In the genomic region with DNA sequence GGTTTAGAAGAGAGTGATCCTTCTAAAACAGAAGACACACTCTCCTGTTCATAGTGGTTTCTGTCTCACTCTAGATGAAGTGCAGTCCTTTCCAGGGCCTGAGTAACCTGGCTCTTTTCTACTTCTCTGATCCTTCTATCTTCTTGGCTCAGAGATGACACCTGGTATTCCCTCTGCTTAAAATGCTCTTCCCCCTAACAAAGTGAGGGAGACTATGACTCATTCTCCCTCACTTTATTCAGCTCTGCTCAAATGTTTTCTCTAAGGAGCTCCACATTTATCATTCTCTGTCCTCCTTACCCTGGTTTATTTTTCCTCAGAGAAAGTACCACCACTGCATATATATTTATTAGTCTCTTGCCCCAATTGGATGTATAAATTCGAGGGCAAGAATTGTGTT, we compare ENCODE assay signal across 18 cellular contexts. TPM values are rescaled to one million over a fixed set of nuclear protein-coding genes. Genes with fewer than 3 reads are reported as not detected.
DNase-seq lines count a peak whose midpoint lies in the region; ATAC-seq and TF ChIP-seq lines count a peak whose summit lies in the region.
"Had no signal": no experiment of that assay in that cellular context is flagged by ENCODE, and none has a peak within 500 bp of the region (broad histone marks: within the 10 kb centered on the region; RNA-seq: fewer than 3 reads in every experiment).

No MANE protein-coding gene starts in this region.

- no peak overlapping the region for H3K4me3 Mint-ChIP-seq in stimulated activated naive CD8-positive, alpha-beta T cell treated with anti-CD3 and anti-CD28 coated beads, Interleukin-15, amount 100 ng/mL, for 72 hours
- H3K4me3 Mint-ChIP-seq in activated naive CD4-positive, alpha-beta T cell treated with anti-CD3 and anti-CD28 coated beads for 36 hours = no peak overlapping the region
- H3K4me3 Mint-ChIP-seq: activated naive CD8-positive, alpha-beta T cell had no signal

- TF ChIP-seq CTCF in fibroblast of the aortic adventitia (IDR thresholded peaks at IDR 0.05; ENCODE audit: insufficient read depth, low read length) = no peak

- peak overlapping the region in 1 of 2 donors; percentile 66 for H3K27ac Mint-ChIP-seq in stimulated activated naive CD8-positive, alpha-beta T cell treated with anti-CD3 and anti-CD28 coated beads, Interleukin-15, amount 100 ng/mL, for 72 hours
- no peak overlapping the region for H3K27ac Mint-ChIP-seq in activated naive CD4-positive, alpha-beta T cell treated with anti-CD3 and anti-CD28 coated beads for 36 hours
- H3K27ac Mint-ChIP-seq: activated naive CD8-positive, alpha-beta T cell had no signal

- H3K27me3 Mint-ChIP-seq in stimulated activated naive CD8-positive, alpha-beta T cell treated with anti-CD3 and anti-CD28 coated beads, Interleukin-15, amount 100 ng/mL, for 72 hours = no peaks in the 10 kb centered on the region
- H3K27me3 Mint-ChIP-seq in activated naive CD4-positive, alpha-beta T cell treated with anti-CD3 and anti-CD28 coated beads for 36 hours (ENCODE audit: low read depth) = no peaks in the 10 kb centered on the region
- H3K27me3 Mint-ChIP-seq: activated naive CD8-positive, alpha-beta T cell had no signal

- H3K4me3 ChIP-seq in fibroblast of the aortic adventitia (ENCODE audit: low read depth, low read length) = no peak overlapping the region
- H3K4me3 ChIP-seq: colonic mucosa, esophagus squamous epithelium, sigmoid colon, stomach, transverse colon had no signal

- intact Hi-C loops in activated naive CD4-positive, alpha-beta T cell treated with anti-CD3 and anti-CD28 coated beads for 36 hours (cut with micrococcal nuclease) = no loop called here

- CTCF ChIA-PET in activated naive CD4-positive, alpha-beta T cell treated with anti-CD3 and anti-CD28 coated beads for 36 hours (lab: Charles Lee) = no interaction called here

- peak; percentile 36 for ATAC-seq in stimulated activated naive CD8-positive, alpha-beta T cell treated with anti-CD3 and anti-CD28 coated beads, Interleukin-15, Interleukin-2, amounts not matched to agents 100 U/mL and 50 U/mL, for 24 hours
- ATAC-seq in stimulated activated naive CD8-positive, alpha-beta T cell treated with anti-CD3 and anti-CD28 coated beads, Interleukin-15, amount 100 ng/mL, for 72 hours = no peak
- ATAC-seq in SK-N-SH treated with all-trans-retinoic acid at 6 μM for 48 hours = peak; percentile 75
- ATAC-seq in HG02678 (IDR thresholded peaks at IDR 0.05; ENCODE audit: unreplicated experiment) = no peak

- H3K36me3 Mint-ChIP-seq in activated naive CD4-positive, alpha-beta T cell treated with anti-CD3 and anti-CD28 coated beads for 36 hours (ENCODE audit: low read depth) = peaks cover 45% of the 10 kb centered on the region

- H3K4me1 Mint-ChIP-seq in stimulated activated naive CD8-positive, alpha-beta T cell treated with anti-CD3 and anti-CD28 coated beads, Interleukin-15, amount 100 ng/mL, for 72 hours = peaks cover 7% of the 10 kb centered on the region
- peaks cover 6% of the 10 kb centered on the region for H3K4me1 Mint-ChIP-seq in activated naive CD4-positive, alpha-beta T cell treated with anti-CD3 and anti-CD28 coated beads for 36 hours (ENCODE audit: low read depth)

- no peak for DNase-seq in stimulated activated naive CD8-positive, alpha-beta T cell treated with anti-CD3 and anti-CD28 coated beads, Interleukin-15, Interleukin-2, amounts not matched to agents 100 U/mL and 50 U/mL, for 24 hours
- no peak for DNase-seq in stimulated activated naive CD8-positive, alpha-beta T cell treated with anti-CD3 and anti-CD28 coated beads, Interleukin-15, amount 100 ng/mL, for 72 hours
- DNase-seq in fibroblast of the aortic adventitia (ENCODE audit: low read depth) (peak; percentile 16), superior temporal gyrus (ENCODE audit: extremely low spot score) (peak; percentile 36), NCI-H2107 treated with DMSO at 0.1 percent for 48 hours (lab: John Stamatoyannopoulos, UW; ENCODE audit: unreplicated experiment) (no peak)
- no peak for DNase-seq in activated naive CD4-positive, alpha-beta T cell treated with anti-CD3 and anti-CD28 coated beads for 36 hours
- DNase-seq: colonic mucosa, DMS 273 treated with DMSO at 0.1 percent for 48 hours, esophagus squamous epithelium, NCI-H2171 treated with DMSO at 0.1 percent for 48 hours, NCI-H526, SHP77 treated with DMSO at 0.1 percent for 48 hours, sigmoid colon, stomach, transverse colon had no signal

- H3K9me3 Mint-ChIP-seq in stimulated activated naive CD8-positive, alpha-beta T cell treated with anti-CD3 and anti-CD28 coated beads, Interleukin-15, amount 100 ng/mL, for 72 hours = no peaks in the 10 kb centered on the region
- H3K9me3 Mint-ChIP-seq in activated naive CD4-positive, alpha-beta T cell treated with anti-CD3 and anti-CD28 coated beads for 36 hours = no peaks in the 10 kb centered on the region

TF ChIP-seq in SK-N-SH treated with all-trans-retinoic acid at 6 μM for 48 hours, 23 proteins besides CTCF, POLR2A, EP300 and RAD21:
- TF ChIP-seq ISL1 (CRISPR knock-in tag; IDR thresholded peaks at IDR 0.05) = 0 out of 2 replicates have a peak, but pooled peaks have one; percentile 16
- TF ChIP-seq, protein P1, sequence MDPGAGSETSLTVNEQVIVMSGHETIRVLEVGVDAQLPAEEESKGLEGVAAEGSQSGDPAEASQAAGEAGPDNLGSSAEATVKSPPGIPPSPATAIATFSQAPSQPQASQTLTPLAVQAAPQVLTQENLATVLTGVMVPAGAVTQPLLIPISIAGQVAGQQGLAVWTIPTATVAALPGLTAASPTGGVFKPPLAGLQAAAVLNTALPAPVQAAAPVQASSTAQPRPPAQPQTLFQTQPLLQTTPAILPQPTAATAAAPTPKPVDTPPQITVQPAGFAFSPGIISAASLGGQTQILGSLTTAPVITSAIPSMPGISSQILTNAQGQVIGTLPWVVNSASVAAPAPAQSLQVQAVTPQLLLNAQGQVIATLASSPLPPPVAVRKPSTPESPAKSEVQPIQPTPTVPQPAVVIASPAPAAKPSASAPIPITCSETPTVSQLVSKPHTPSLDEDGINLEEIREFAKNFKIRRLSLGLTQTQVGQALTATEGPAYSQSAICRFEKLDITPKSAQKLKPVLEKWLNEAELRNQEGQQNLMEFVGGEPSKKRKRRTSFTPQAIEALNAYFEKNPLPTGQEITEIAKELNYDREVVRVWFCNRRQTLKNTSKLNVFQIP (CRISPR knock-in tag; IDR thresholded peaks at IDR 0.05; ENCODE audit: borderline replicate concordance, low read depth) = no peak
TF ChIP-seq in SK-N-SH treated with all-trans-retinoic acid at 6 μM for 48 hours: peak in this region for 1.

RNA-seq across cellular contexts. Expression of a gene that starts 24.6 kb away (rescaled TPM):
- 44.2 and 116 TPM in 2 replicates for total RNA-seq in fibroblast of the aortic adventitia (ENCODE audit: low replicate concordance)
- total RNA-seq in activated naive CD4-positive, alpha-beta T cell treated with anti-CD3 and anti-CD28 coated beads for 36 hours = 10 to 100 TPM; 22.7 to 23.5 TPM

RNA-seq across cellular contexts. Expression of a gene that starts 47.3 kb away (rescaled TPM):
- total RNA-seq in fibroblast of the aortic adventitia (ENCODE audit: low replicate concordance) = 18.0 and 46.5 TPM in 2 replicates
- total RNA-seq in activated naive CD4-positive, alpha-beta T cell treated with anti-CD3 and anti-CD28 coated beads for 36 hours = 10 to 100 TPM; 18.4 to 18.7 TPM

Comparison
In these comparisons a context has a peak if more than half of its experiments do, and no peak if none do; other contexts are left out.
1. ATAC-seq: peak in stimulated activated naive CD8-positive, alpha-beta T cell treated with anti-CD3 and anti-CD28 coated beads, Interleukin-15, Interleukin-2, amounts not matched to agents 100 U/mL and 50 U/mL, for 24 hours (single experiment) and SK-N-SH treated with all-trans-retinoic acid at 6 μM for 48 hours (single experiment); none in stimulated activated naive CD8-positive, alpha-beta T cell treated with anti-CD3 and anti-CD28 coated beads, Interleukin-15, amount 100 ng/mL, for 72 hours (single experiment) and HG02678 (single experiment).
2. DNase-seq: peak in fibroblast of the aortic adventitia (single experiment) and superior temporal gyrus (single experiment); none in stimulated activated naive CD8-positive, alpha-beta T cell treated with anti-CD3 and anti-CD28 coated beads, Interleukin-15, Interleukin-2, amounts not matched to agents 100 U/mL and 50 U/mL, for 24 hours (single experiment), stimulated activated naive CD8-positive, alpha-beta T cell treated with anti-CD3 and anti-CD28 coated beads, Interleukin-15, amount 100 ng/mL, for 72 hours (0 of 2), NCI-H2107 treated with DMSO at 0.1 percent for 48 hours (single experiment) and activated naive CD4-positive, alpha-beta T cell treated with anti-CD3 and anti-CD28 coated beads for 36 hours (single experiment).